In genomic region chr18:30992231-30992630, GRCh38 we compare ENCODE assay signal across 19 cellular contexts. TPM values are rescaled to one million over a fixed set of nuclear protein-coding genes. Genes with fewer than 3 reads are reported as not detected.
"Had no signal": no experiment of that assay in that cellular context is flagged by ENCODE, and none has a peak within 500 bp of the region (broad histone marks: within the 10 kb centered on the region; RNA-seq: fewer than 3 reads in every experiment).

No MANE protein-coding gene starts in this region.

- FAIRE-seq: endometrium, islet of Langerhans, small intestine had no signal

- H3K4me3 ChIP-seq: dorsolateral prefrontal cortex, heart left ventricle, right atrium auricular region had no signal

- H3K27ac Mint-ChIP-seq: naive thymus-derived CD4-positive, alpha-beta T cell had no signal

- H3K9me3 ChIP-seq: heart left ventricle, neutrophil, right atrium auricular region had no signal

- H3K4me3 Mint-ChIP-seq: central memory CD8-positive, alpha-beta T cell had no signal

- H3K4me1 Mint-ChIP-seq: central memory CD8-positive, alpha-beta T cell; naive thymus-derived CD4-positive, alpha-beta T cell had no signal

- H3K36me3 ChIP-seq: heart left ventricle, neutrophil, right atrium auricular region had no signal

- H3K27me3 Mint-ChIP-seq: central memory CD8-positive, alpha-beta T cell had no signal

- H3K4me1 ChIP-seq: right atrium auricular region had no signal

- DNase-seq: cortex of kidney; dorsolateral prefrontal cortex; effector CD8-positive, alpha-beta T cell; foreskin melanocyte; heart left ventricle; hypothalamus; left colon; naive thymus-derived CD4-positive, alpha-beta T cell; small intestine; stimulated activated CD4-positive, alpha-beta T cell treated with anti-CD3 and anti-CD28 coated beads, Interleukin-12 subunit alpha, Interleukin-12 subunit beta, amount 100 ng/mL, for 4 hours; stimulated activated CD4-positive, alpha-beta T cell treated with anti-CD3 and anti-CD28 coated beads, Interleukin-2, amount 100 ng/mL, for 48 hours; stimulated activated naive CD4-positive, alpha-beta T cell treated with Interleukin-2 at 50 U/mL for 16 hours; trophoblast cell had no signal

- ATAC-seq: heart left ventricle; left colon; naive thymus-derived CD4-positive, alpha-beta T cell had no signal

- H3K36me3 Mint-ChIP-seq: naive thymus-derived CD4-positive, alpha-beta T cell had no signal

- H3K27me3 ChIP-seq: heart left ventricle, right atrium auricular region had no signal

- H3K27ac ChIP-seq: dorsolateral prefrontal cortex, heart left ventricle, neutrophil, right atrium auricular region had no signal

RNA-seq across cellular contexts. Expression of gene DSC3, which starts 50.3 kb away (rescaled TPM):
- total RNA-seq: naive thymus-derived CD4-positive, alpha-beta T cell had no signal
- polyA plus RNA-seq: naive thymus-derived CD4-positive, alpha-beta T cell; neural cell had no signal
